ENCODE assay signal across 8 cellular contexts in the genomic region with DNA sequence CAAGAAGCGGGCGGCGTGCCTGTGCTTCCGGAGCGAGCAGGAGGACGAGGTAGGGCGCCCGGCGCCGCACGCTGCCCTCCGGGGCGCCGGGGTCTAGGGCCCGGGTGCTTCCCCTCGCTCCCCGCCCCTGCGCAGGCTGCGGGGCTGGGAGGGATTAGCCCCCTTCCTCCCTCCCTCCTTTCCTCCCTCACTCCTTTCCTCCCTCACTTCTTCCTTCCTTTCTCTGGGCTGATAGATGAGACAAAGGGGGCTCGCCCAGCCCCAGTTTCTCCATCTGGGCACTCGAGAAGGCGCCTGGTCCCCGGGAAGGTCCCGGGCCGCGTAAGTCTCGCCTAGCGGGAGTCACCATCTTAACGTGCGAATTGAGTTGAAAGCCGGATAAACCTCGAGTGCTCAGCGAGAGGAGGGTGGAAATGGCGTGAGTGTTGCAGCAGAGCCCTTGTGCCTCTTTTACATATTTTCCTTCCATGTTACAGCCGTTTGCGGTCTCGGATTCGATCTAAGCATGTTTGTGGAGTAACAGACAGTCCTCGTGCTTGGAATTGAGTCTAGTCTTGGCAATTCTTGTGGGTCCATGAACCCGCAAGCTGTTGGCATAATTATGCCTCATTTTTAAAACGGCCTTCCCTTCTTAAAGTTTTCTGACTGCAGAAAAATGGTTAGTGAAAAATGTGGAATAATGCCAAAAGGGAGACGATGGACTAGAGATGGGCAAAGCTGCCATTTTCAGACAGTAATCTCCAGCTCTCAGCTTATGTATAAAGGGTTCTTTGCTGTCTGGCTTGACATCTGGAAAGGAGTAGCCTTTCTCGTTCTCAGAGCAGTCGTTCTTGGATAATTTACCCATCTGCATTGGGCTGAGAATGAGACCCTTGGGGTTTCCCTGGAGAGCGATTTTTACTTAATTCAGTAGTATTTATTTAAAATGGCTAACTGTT. TPM values are rescaled to one million over a fixed set of nuclear protein-coding genes. Genes with fewer than 3 reads are reported as not detected.
DNase-seq lines count a peak whose midpoint lies in the region; ATAC-seq and TF ChIP-seq lines count a peak whose summit lies in the region.

No MANE protein-coding gene starts in this region.

- peak overlapping the region; percentile 86 for H3K4me3 ChIP-seq in cardiac muscle cell
- H3K4me3 ChIP-seq in choroid plexus epithelial cell (ENCODE audit: low read depth, low read length): peak overlapping the region; percentile 73
- H3K4me3 ChIP-seq in liver (ENCODE audit: low read depth in 1 of 3, low read length in 3 of 3): peak overlapping the region; percentile 78 to 97 (median 85)

- H3K27ac ChIP-seq in cardiac muscle cell (peak overlapping the region; percentile 79), liver (ENCODE audit: low read depth in 1 of 2, low read length in 2 of 2) (peak overlapping the region; percentile 90 to 98)

- ATAC-seq in Right ventricle myocardium superior (ENCODE audit: poor library complexity) (no peak), HG02938 (IDR thresholded peaks at IDR 0.05; ENCODE audit: unreplicated experiment) (peak; percentile 36)

- TF ChIP-seq CTCF in cardiac muscle cell (IDR thresholded peaks at IDR 0.05; ENCODE audit: low read depth, low read length): no peak
- TF ChIP-seq CTCF in choroid plexus epithelial cell (conservative IDR thresholded peaks at IDR 0.05; ENCODE audit: low read depth, low read length): no peak
- no peak for TF ChIP-seq CTCF in liver (IDR thresholded peaks at IDR 0.05; ENCODE audit: low read depth, low read length, missing input control)

- peaks cover 17% of the 10 kb centered on the region for H3K4me1 ChIP-seq in cardiac muscle cell (ENCODE audit: low read depth)
- peaks cover 3 to 43% (median 28%) of the 10 kb centered on the region in 4 donors for H3K4me1 ChIP-seq in liver (ENCODE audit: control insufficient read depth in 4 of 4, insufficient read depth in 4 of 4, low read length in 3 of 4)

- H3K9me3 ChIP-seq in cardiac muscle cell (ENCODE audit: low read depth) (no peaks in the 10 kb centered on the region), liver (ENCODE audit: control insufficient read depth in 4 of 4, low read length in 3 of 4) (no peaks in the 10 kb centered on the region)

- under 1% methylated on average over 45 of the region's 45 CpGs for WGBS in liver

- H3K27me3 ChIP-seq in cardiac muscle cell (no peaks in the 10 kb centered on the region), liver (ENCODE audit: control insufficient read depth in 4 of 4, insufficient read depth in 4 of 4, low read length in 3 of 4) (no peaks in the 10 kb centered on the region)

- DNase-seq in cardiac muscle cell (ENCODE audit: low read depth in 1 of 2, low spot score in 1 of 2) (peak in 1 of 2 donors; percentile 74), Right ventricle myocardium superior (no peak), NCI-H2227 (lab: John Stamatoyannopoulos, UW; ENCODE audit: unreplicated experiment) (peak; percentile 60), choroid plexus epithelial cell (ENCODE audit: low read depth) (peak; percentile 73)
- DNase-seq in activated CD4-positive, alpha-beta T cell treated with anti-CD3 and anti-CD28 coated beads for 1 hour: peak; percentile 35
- peak; percentile 11 to 35 (median 23) for DNase-seq in stimulated activated CD4-positive, alpha-beta T cell treated with anti-CD3 and anti-CD28 coated beads, TNF-alpha, amount 100 ng/mL, for 1 hour (ENCODE audit: low read depth in 3 of 3, low spot score in 1 of 3)

- no peak for TF ChIP-seq RAD21 in liver (IDR thresholded peaks at IDR 0.05)

- intact Hi-C loops in Right ventricle myocardium superior (cut with DNase I): loop anchor here (5.0 kb wide), 1 partner anchor 76 kb away; no protein-coding TSS in a partner anchor

- peaks cover 2% of the 10 kb centered on the region for H3K36me3 ChIP-seq in cardiac muscle cell
- no peaks in the 10 kb centered on the region for H3K36me3 ChIP-seq in liver (ENCODE audit: control insufficient read depth in 4 of 4, insufficient read depth in 3 of 4, low read depth in 1 of 4, low read length in 3 of 4)

- H3K9ac ChIP-seq in liver (ENCODE audit: low read depth in 1 of 2, low read length in 2 of 2): peak overlapping the region; percentile 95 to 99

TF ChIP-seq in liver, 16 proteins besides CTCF, POLR2A, EP300 and RAD21:
- TF ChIP-seq FOXA2 (IDR thresholded peaks at IDR 0.05): no peak
- no peak for TF ChIP-seq HNF4G (IDR thresholded peaks at IDR 0.05)
- TF ChIP-seq, protein P1, sequence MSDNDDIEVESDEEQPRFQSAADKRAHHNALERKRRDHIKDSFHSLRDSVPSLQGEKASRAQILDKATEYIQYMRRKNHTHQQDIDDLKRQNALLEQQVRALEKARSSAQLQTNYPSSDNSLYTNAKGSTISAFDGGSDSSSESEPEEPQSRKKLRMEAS (IDR thresholded peaks at IDR 0.05): no peak
- TF ChIP-seq, protein P2, sequence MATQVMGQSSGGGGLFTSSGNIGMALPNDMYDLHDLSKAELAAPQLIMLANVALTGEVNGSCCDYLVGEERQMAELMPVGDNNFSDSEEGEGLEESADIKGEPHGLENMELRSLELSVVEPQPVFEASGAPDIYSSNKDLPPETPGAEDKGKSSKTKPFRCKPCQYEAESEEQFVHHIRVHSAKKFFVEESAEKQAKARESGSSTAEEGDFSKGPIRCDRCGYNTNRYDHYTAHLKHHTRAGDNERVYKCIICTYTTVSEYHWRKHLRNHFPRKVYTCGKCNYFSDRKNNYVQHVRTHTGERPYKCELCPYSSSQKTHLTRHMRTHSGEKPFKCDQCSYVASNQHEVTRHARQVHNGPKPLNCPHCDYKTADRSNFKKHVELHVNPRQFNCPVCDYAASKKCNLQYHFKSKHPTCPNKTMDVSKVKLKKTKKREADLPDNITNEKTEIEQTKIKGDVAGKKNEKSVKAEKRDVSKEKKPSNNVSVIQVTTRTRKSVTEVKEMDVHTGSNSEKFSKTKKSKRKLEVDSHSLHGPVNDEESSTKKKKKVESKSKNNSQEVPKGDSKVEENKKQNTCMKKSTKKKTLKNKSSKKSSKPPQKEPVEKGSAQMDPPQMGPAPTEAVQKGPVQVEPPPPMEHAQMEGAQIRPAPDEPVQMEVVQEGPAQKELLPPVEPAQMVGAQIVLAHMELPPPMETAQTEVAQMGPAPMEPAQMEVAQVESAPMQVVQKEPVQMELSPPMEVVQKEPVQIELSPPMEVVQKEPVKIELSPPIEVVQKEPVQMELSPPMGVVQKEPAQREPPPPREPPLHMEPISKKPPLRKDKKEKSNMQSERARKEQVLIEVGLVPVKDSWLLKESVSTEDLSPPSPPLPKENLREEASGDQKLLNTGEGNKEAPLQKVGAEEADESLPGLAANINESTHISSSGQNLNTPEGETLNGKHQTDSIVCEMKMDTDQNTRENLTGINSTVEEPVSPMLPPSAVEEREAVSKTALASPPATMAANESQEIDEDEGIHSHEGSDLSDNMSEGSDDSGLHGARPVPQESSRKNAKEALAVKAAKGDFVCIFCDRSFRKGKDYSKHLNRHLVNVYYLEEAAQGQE (IDR thresholded peaks at IDR 0.05): no peak
- peak; percentile 11 for TF ChIP-seq NR2F2 (IDR thresholded peaks at IDR 0.05)
- TF ChIP-seq, protein P3, sequence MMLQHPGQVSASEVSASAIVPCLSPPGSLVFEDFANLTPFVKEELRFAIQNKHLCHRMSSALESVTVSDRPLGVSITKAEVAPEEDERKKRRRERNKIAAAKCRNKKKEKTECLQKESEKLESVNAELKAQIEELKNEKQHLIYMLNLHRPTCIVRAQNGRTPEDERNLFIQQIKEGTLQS (IDR thresholded peaks at IDR 0.05): no peak
- TF ChIP-seq GABPA (IDR thresholded peaks at IDR 0.05 in 1 of 2, conservative IDR thresholded peaks at IDR 0.05 in 1 of 2): no peak
- TF ChIP-seq YY1 (IDR thresholded peaks at IDR 0.05): peak; percentile 77
- TF ChIP-seq HNF4A (conservative IDR thresholded peaks at IDR 0.05): no peak
- no peak for TF ChIP-seq EGR1 (IDR thresholded peaks at IDR 0.05; ENCODE audit: low read depth in 2 of 2)
- TF ChIP-seq TAF1 (conservative IDR thresholded peaks at IDR 0.05): peak; percentile 15
- TF ChIP-seq, protein P4, sequence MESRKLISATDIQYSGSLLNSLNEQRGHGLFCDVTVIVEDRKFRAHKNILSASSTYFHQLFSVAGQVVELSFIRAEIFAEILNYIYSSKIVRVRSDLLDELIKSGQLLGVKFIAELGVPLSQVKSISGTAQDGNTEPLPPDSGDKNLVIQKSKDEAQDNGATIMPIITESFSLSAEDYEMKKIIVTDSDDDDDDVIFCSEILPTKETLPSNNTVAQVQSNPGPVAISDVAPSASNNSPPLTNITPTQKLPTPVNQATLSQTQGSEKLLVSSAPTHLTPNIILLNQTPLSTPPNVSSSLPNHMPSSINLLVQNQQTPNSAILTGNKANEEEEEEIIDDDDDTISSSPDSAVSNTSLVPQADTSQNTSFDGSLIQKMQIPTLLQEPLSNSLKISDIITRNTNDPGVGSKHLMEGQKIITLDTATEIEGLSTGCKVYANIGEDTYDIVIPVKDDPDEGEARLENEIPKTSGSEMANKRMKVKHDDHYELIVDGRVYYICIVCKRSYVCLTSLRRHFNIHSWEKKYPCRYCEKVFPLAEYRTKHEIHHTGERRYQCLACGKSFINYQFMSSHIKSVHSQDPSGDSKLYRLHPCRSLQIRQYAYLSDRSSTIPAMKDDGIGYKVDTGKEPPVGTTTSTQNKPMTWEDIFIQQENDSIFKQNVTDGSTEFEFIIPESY (IDR thresholded peaks at IDR 0.05): no peak
- no peak for TF ChIP-seq SP1 (IDR thresholded peaks at IDR 0.05)
- TF ChIP-seq FOXA1 (IDR thresholded peaks at IDR 0.05): no peak
- TF ChIP-seq RXRA (IDR thresholded peaks at IDR 0.05): no peak
- no peak for TF ChIP-seq JUND (IDR thresholded peaks at IDR 0.05)

RNA-seq across cellular contexts. Expression of a gene that starts 0.9 kb away (rescaled TPM):
- total RNA-seq in cardiac muscle cell (338 and 386 TPM in 2 replicates), Right ventricle myocardium superior (410 TPM), liver (100 to 1,000 TPM in 1 of 2 donors, 10 to 100 TPM in 1; 13.9 to 141 TPM)
- polyA plus RNA-seq in cardiac muscle cell (330 and 484 TPM in 2 replicates), liver (1 to 10 TPM; 8.9 to 9.9 TPM)
